ENCODE assay signal across 8 cellular contexts in the genomic region with DNA sequence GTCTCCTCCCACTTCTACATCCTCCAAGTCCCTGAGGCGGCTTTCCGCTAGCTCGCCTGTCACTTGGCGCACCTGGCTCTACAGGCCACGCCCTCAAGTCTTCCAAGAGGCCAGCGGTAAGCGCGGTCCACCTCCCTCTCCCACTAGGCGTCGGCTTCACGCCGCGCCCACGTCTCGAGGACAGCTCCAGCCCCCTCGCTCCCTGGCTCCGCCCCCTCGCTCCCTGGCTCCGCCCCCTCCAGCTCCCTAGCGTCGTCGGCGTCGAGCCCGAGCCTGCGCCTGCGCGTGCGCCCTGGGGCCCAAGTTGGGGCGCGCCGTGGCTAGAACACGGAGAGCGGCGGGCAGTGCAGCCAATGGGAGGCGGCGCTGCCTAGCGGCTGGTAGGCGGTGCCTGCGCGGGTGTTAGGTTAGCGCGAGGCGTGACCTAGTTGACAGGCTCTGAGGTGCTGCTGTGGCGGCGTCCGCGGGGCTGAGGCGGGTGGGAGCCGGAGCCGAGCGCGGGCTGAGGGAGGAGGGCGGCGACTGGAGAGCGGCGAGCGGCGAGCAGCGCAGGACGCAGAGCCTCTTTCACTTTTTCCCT. TPM values are rescaled to one million over a fixed set of nuclear protein-coding genes. Genes with fewer than 3 reads are reported as not detected.
DNase-seq lines count a peak whose midpoint lies in the region; ATAC-seq and TF ChIP-seq lines count a peak whose summit lies in the region.

A gene (plus strand): TSS at position 431 of the 580 bp plus-strand sequence.

- H3K27ac Mint-ChIP-seq in Calu3 (ENCODE audit: unreplicated experiment) = peak within 1 kb of the TSS; percentile 52
- H3K27ac Mint-ChIP-seq in activated naive CD4-positive, alpha-beta T cell treated with anti-CD3 and anti-CD28 coated beads, Interleukin-2, amount 50 U/mL, for 72 hours = no peak within 1 kb of the TSS
- no peak within 1 kb of the TSS for H3K27ac Mint-ChIP-seq in glutamatergic neuron (ENCODE audit: unreplicated experiment)

- peak; percentile 97 for DNase-seq in Calu3
- peak; percentile 51 for DNase-seq in HS-27A (ENCODE audit: low read depth)
- peak; percentile 95 to 98 for DNase-seq in NOMO-1 (lab: John Stamatoyannopoulos, UW; ENCODE audit: unreplicated experiment in 2 of 2)
- peak in 1 of 2 donors; percentile 52 for DNase-seq in activated naive CD4-positive, alpha-beta T cell treated with anti-CD3 and anti-CD28 coated beads, Interleukin-2, amount 50 U/mL, for 72 hours (ENCODE audit: low spot score in 2 of 2)
- DNase-seq in glutamatergic neuron = peak; percentile 99
- peak; percentile 90 to 94 for DNase-seq in suprapubic skin (ENCODE audit: low spot score in 2 of 2)

- H3K4me1 ChIP-seq in neuron (ENCODE audit: insufficient read depth, low read length) = peaks cover 11% of the 10 kb centered on the region
- peaks cover 6% of the 10 kb centered on the region for H3K4me1 ChIP-seq in suprapubic skin

- BruUV-seq in Calu3 (replicated peaks; lab: Mats Ljungman, UMichigan) = no TSS peak

- H3K36me3 ChIP-seq in neuron (ENCODE audit: insufficient read depth, low read length) = no peaks in the 10 kb centered on the region
- H3K36me3 ChIP-seq in suprapubic skin = no peaks in the 10 kb centered on the region

- no peak for TF ChIP-seq POLR2A in suprapubic skin (IDR thresholded peaks at IDR 0.05)

- peaks cover 2% of the 10 kb centered on the region for H3K9me3 ChIP-seq in neuron (ENCODE audit: low read length)
- no peaks in the 10 kb centered on the region for H3K9me3 ChIP-seq in suprapubic skin

- H3K4me3 ChIP-seq in neuron (ENCODE audit: low read length) (peak within 1 kb of the TSS; percentile 81), suprapubic skin (peak within 1 kb of the TSS; percentile 66)

- intact Hi-C loops in Calu3 (cut with micrococcal nuclease; ENCODE audit: unreplicated experiment) = loop anchor here (5.0 kb wide), 1 partner anchor 42 kb away; no protein-coding TSS in a partner anchor

- peaks cover 4% of the 10 kb centered on the region for H3K9me3 Mint-ChIP-seq in Calu3 (ENCODE audit: low read depth, unreplicated experiment)
- peaks cover 10 to 12% of the 10 kb centered on the region in 2 donors for H3K9me3 Mint-ChIP-seq in activated naive CD4-positive, alpha-beta T cell treated with anti-CD3 and anti-CD28 coated beads, Interleukin-2, amount 50 U/mL, for 72 hours
- H3K9me3 Mint-ChIP-seq in glutamatergic neuron (ENCODE audit: unreplicated experiment) = peaks cover 6% of the 10 kb centered on the region

- no peak for TF ChIP-seq CTCF in Calu3 (IDR thresholded peaks at IDR 0.05; ENCODE audit: unreplicated experiment)
- TF ChIP-seq CTCF in glutamatergic neuron (IDR thresholded peaks at IDR 0.05; ENCODE audit: partially characterized antibody, unreplicated experiment) = no peak
- TF ChIP-seq CTCF in suprapubic skin (IDR thresholded peaks at IDR 0.05) = no peak

- H3K27me3 Mint-ChIP-seq in Calu3 (ENCODE audit: unreplicated experiment) = no peaks in the 10 kb centered on the region
- peaks cover 3% of the 10 kb centered on the region for H3K27me3 Mint-ChIP-seq in glutamatergic neuron (ENCODE audit: unreplicated experiment)

- peaks cover 8% of the 10 kb centered on the region for H3K4me1 Mint-ChIP-seq in Calu3 (ENCODE audit: low read depth, unreplicated experiment)
- peaks cover 8% of the 10 kb centered on the region for H3K4me1 Mint-ChIP-seq in glutamatergic neuron (ENCODE audit: low read depth, unreplicated experiment)

- peak within 1 kb of the TSS; percentile 71 for H2AFZ ChIP-seq in neuron (ENCODE audit: low read depth, low read length)

- WGBS in suprapubic skin = under 1% methylated on average over 29 of the region's 61 CpGs

- H3K27ac ChIP-seq in suprapubic skin = peak within 1 kb of the TSS; percentile 62

- no peak for TF ChIP-seq EP300 in suprapubic skin (IDR thresholded peaks at IDR 0.05)

- CTCF ChIA-PET in Calu3 (lab: Charles Lee) = interaction anchor here (0.9 to 1.2 kb wide), 2 partner anchors 175 to 210 kb away, joined by 3 to 4 read pairs; a partner anchor contains a TSS

- H3K36me3 Mint-ChIP-seq in Calu3 (ENCODE audit: insufficient read depth, unreplicated experiment) (peaks cover 26% of the 10 kb centered on the region), glutamatergic neuron (ENCODE audit: unreplicated experiment) (peaks cover 4% of the 10 kb centered on the region)
- H3K36me3 Mint-ChIP-seq in activated naive CD4-positive, alpha-beta T cell treated with anti-CD3 and anti-CD28 coated beads, Interleukin-2, amount 50 U/mL, for 72 hours = peaks cover 13 to 23% of the 10 kb centered on the region in 2 donors

- H3K27me3 ChIP-seq in neuron (ENCODE audit: insufficient read depth, low read length) = no peaks in the 10 kb centered on the region
- H3K27me3 ChIP-seq in suprapubic skin = no peaks in the 10 kb centered on the region

- ATAC-seq in activated naive CD4-positive, alpha-beta T cell treated with anti-CD3 and anti-CD28 coated beads, Interleukin-2, amount 50 U/mL, for 72 hours = peak; percentile 66 to 92
- no peak for ATAC-seq in GM21367 (IDR thresholded peaks at IDR 0.05; ENCODE audit: unreplicated experiment)

- H3K4me3 Mint-ChIP-seq in Calu3 (ENCODE audit: low read depth, unreplicated experiment) (peak within 1 kb of the TSS; percentile 92), glutamatergic neuron (ENCODE audit: unreplicated experiment) (peak within 1 kb of the TSS; percentile 94)

RNA-seq across cellular contexts. Expression of the gene that starts here (rescaled TPM):
- total RNA-seq in Calu3 (2022) (28.1 and 29.4 TPM in 2 replicates), glutamatergic neuron (ENCODE audit: unreplicated experiment) (8.7 TPM), suprapubic skin (10 to 100 TPM; 12.6 to 60.3 (median 18.9) TPM)
- not detected for total RNA-seq in activated naive CD4-positive, alpha-beta T cell treated with anti-CD3 and anti-CD28 coated beads, Interleukin-2, amount 50 U/mL, for 72 hours

Comparison
In these comparisons a context has a peak if more than half of its experiments do, and no peak if none do; other contexts are left out.
1. Peak in ATAC-seq in activated naive CD4-positive, alpha-beta T cell treated with anti-CD3 and anti-CD28 coated beads, Interleukin-2, amount 50 U/mL, for 72 hours; RNA of the gene not detected or under 1 TPM.